1 cellular context compared by ENCODE assay signal in the genomic region with DNA sequence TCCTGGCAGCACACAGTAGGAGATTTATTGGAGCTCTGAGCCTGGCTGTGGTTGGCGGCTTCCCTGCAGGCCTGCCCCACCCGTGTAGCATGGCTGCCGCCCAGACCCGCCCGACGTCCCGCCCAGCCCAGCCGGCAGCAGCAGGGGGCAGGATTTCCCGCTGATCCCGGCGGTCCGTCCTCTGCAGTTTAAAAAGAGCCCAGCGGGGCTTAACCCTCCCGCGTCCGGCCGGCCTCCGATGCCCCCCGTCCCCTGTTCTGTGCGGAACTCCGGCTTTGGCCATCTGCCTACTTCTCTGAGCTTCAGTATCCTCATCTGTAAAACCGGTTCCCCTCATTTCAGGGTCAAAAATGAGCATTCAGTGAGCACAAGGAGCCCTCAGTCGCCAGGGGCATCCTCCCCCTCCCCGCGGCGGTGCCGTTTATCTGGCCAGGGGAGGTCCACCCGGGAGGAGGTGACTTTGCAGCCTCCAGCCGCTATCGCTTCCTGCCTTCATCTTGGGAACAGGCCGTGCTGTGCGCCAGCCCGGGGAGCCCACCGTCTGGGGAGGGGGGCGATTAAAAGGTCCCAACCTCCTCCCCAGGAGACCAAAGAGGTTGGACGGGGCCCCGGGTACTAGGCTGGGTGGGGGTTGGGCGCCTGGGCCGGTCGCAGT.
TF ChIP-seq lines count a peak whose summit lies in the region.

A gene (plus strand): TSS at position 476 of the 655 bp plus-strand sequence. CDS start 1,456 bp downstream, outside the sequence.

TF ChIP-seq in HepG2, 621 proteins besides CTCF, POLR2A, EP300 and RAD21 (continued from another document and continues in another):
- TF ChIP-seq, protein P1, sequence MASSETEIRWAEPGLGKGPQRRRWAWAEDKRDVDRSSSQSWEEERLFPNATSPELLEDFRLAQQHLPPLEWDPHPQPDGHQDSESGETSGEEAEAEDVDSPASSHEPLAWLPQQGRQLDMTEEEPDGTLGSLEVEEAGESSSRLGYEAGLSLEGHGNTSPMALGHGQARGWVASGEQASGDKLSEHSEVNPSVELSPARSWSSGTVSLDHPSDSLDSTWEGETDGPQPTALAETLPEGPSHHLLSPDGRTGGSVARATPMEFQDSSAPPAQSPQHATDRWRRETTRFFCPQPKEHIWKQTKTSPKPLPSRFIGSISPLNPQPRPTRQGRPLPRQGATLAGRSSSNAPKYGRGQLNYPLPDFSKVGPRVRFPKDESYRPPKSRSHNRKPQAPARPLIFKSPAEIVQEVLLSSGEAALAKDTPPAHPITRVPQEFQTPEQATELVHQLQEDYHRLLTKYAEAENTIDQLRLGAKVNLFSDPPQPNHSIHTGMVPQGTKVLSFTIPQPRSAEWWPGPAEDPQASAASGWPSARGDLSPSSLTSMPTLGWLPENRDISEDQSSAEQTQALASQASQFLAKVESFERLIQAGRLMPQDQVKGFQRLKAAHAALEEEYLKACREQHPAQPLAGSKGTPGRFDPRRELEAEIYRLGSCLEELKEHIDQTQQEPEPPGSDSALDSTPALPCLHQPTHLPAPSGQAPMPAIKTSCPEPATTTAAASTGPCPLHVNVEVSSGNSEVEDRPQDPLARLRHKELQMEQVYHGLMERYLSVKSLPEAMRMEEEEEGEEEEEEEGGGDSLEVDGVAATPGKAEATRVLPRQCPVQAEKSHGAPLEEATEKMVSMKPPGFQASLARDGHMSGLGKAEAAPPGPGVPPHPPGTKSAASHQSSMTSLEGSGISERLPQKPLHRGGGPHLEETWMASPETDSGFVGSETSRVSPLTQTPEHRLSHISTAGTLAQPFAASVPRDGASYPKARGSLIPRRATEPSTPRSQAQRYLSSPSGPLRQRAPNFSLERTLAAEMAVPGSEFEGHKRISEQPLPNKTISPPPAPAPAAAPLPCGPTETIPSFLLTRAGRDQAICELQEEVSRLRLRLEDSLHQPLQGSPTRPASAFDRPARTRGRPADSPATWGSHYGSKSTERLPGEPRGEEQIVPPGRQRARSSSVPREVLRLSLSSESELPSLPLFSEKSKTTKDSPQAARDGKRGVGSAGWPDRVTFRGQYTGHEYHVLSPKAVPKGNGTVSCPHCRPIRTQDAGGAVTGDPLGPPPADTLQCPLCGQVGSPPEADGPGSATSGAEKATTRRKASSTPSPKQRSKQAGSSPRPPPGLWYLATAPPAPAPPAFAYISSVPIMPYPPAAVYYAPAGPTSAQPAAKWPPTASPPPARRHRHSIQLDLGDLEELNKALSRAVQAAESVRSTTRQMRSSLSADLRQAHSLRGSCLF (CRISPR knock-in tag; IDR thresholded peaks at IDR 0.05; ENCODE audit: borderline replicate concordance): no peak
- TF ChIP-seq KDM3A (CRISPR knock-in tag; IDR thresholded peaks at IDR 0.05; ENCODE audit: low read depth): 0 out of 2 replicates have a peak, but pooled peaks have one; percentile 24
- no peak for TF ChIP-seq ZNF773 (CRISPR knock-in tag; IDR thresholded peaks at IDR 0.05; ENCODE audit: borderline replicate concordance)
- TF ChIP-seq YEATS2 (CRISPR knock-in tag; IDR thresholded peaks at IDR 0.05; ENCODE audit: borderline replicate concordance): no peak
- peak; percentile 75 for TF ChIP-seq ZBTB7B (CRISPR knock-in tag; IDR thresholded peaks at IDR 0.05)
- 0 out of 2 replicates have a peak, but pooled peaks have one; percentile 29 for TF ChIP-seq ZNF33B (CRISPR knock-in tag; IDR thresholded peaks at IDR 0.05)
- TF ChIP-seq ATAD3A (CRISPR knock-in tag; IDR thresholded peaks at IDR 0.05): no peak
- TF ChIP-seq, protein P2, sequence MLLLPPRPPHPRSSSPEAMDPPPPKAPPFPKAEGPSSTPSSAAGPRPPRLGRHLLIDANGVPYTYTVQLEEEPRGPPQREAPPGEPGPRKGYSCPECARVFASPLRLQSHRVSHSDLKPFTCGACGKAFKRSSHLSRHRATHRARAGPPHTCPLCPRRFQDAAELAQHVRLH (CRISPR knock-in tag; IDR thresholded peaks at IDR 0.05; ENCODE audit: borderline replicate concordance, low read depth): 0 out of 2 replicates have a peak, but pooled peaks have one; percentile 22
- TF ChIP-seq PITX1 (CRISPR knock-in tag; IDR thresholded peaks at IDR 0.05): 0 out of 2 replicates have a peak, but pooled peaks have one; percentile 39
- TF ChIP-seq, protein P3, sequence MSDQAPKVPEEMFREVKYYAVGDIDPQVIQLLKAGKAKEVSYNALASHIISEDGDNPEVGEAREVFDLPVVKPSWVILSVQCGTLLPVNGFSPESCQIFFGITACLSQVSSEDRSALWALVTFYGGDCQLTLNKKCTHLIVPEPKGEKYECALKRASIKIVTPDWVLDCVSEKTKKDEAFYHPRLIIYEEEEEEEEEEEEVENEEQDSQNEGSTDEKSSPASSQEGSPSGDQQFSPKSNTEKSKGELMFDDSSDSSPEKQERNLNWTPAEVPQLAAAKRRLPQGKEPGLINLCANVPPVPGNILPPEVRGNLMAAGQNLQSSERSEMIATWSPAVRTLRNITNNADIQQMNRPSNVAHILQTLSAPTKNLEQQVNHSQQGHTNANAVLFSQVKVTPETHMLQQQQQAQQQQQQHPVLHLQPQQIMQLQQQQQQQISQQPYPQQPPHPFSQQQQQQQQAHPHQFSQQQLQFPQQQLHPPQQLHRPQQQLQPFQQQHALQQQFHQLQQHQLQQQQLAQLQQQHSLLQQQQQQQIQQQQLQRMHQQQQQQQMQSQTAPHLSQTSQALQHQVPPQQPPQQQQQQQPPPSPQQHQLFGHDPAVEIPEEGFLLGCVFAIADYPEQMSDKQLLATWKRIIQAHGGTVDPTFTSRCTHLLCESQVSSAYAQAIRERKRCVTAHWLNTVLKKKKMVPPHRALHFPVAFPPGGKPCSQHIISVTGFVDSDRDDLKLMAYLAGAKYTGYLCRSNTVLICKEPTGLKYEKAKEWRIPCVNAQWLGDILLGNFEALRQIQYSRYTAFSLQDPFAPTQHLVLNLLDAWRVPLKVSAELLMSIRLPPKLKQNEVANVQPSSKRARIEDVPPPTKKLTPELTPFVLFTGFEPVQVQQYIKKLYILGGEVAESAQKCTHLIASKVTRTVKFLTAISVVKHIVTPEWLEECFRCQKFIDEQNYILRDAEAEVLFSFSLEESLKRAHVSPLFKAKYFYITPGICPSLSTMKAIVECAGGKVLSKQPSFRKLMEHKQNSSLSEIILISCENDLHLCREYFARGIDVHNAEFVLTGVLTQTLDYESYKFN (CRISPR knock-in tag; conservative IDR thresholded peaks at IDR 0.05): peak; percentile 28
- TF ChIP-seq, protein P4, sequence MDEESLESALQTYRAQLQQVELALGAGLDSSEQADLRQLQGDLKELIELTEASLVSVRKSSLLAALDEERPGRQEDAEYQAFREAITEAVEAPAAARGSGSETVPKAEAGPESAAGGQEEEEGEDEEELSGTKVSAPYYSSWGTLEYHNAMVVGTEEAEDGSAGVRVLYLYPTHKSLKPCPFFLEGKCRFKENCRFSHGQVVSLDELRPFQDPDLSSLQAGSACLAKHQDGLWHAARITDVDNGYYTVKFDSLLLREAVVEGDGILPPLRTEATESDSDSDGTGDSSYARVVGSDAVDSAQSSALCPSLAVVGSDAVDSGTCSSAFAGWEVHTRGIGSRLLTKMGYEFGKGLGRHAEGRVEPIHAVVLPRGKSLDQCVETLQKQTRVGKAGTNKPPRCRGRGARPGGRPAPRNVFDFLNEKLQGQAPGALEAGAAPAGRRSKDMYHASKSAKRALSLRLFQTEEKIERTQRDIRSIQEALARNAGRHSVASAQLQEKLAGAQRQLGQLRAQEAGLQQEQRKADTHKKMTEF (CRISPR knock-in tag; IDR thresholded peaks at IDR 0.05): peak; percentile 26; the same call in 1 of the 2 replicates
- TF ChIP-seq, protein P5, sequence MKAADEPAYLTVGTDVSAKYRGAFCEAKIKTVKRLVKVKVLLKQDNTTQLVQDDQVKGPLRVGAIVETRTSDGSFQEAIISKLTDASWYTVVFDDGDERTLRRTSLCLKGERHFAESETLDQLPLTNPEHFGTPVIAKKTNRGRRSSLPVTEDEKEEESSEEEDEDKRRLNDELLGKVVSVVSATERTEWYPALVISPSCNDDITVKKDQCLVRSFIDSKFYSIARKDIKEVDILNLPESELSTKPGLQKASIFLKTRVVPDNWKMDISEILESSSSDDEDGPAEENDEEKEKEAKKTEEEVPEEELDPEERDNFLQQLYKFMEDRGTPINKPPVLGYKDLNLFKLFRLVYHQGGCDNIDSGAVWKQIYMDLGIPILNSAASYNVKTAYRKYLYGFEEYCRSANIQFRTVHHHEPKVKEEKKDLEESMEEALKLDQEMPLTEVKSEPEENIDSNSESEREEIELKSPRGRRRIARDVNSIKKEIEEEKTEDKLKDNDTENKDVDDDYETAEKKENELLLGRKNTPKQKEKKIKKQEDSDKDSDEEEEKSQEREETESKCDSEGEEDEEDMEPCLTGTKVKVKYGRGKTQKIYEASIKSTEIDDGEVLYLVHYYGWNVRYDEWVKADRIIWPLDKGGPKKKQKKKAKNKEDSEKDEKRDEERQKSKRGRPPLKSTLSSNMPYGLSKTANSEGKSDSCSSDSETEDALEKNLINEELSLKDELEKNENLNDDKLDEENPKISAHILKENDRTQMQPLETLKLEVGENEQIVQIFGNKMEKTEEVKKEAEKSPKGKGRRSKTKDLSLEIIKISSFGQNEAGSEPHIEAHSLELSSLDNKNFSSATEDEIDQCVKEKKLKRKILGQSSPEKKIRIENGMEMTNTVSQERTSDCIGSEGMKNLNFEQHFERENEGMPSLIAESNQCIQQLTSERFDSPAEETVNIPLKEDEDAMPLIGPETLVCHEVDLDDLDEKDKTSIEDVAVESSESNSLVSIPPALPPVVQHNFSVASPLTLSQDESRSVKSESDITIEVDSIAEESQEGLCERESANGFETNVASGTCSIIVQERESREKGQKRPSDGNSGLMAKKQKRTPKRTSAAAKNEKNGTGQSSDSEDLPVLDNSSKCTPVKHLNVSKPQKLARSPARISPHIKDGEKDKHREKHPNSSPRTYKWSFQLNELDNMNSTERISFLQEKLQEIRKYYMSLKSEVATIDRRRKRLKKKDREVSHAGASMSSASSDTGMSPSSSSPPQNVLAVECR (CRISPR knock-in tag; IDR thresholded peaks at IDR 0.05; ENCODE audit: borderline replicate concordance): peak; percentile 63
- TF ChIP-seq, protein P6, sequence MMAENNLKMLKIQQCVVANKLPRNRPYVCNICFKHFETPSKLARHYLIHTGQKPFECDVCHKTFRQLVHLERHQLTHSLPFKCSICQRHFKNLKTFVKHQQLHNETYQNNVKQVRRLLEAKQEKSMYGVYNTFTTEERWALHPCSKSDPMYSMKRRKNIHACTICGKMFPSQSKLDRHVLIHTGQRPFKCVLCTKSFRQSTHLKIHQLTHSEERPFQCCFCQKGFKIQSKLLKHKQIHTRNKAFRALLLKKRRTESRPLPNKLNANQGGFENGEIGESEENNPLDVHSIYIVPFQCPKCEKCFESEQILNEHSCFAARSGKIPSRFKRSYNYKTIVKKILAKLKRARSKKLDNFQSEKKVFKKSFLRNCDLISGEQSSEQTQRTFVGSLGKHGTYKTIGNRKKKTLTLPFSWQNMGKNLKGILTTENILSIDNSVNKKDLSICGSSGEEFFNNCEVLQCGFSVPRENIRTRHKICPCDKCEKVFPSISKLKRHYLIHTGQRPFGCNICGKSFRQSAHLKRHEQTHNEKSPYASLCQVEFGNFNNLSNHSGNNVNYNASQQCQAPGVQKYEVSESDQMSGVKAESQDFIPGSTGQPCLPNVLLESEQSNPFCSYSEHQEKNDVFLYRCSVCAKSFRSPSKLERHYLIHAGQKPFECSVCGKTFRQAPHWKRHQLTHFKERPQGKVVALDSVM (CRISPR knock-in tag; IDR thresholded peaks at IDR 0.05): peak; percentile 84
- TF ChIP-seq NONO (IDR thresholded peaks at IDR 0.05): no peak
- TF ChIP-seq NONO (CRISPR knock-in tag; conservative IDR thresholded peaks at IDR 0.05): 0 out of 2 replicates have a peak, but pooled peaks have one; percentile 22
- peak; percentile 45 for TF ChIP-seq IKZF4 (CRISPR knock-in tag; IDR thresholded peaks at IDR 0.05; ENCODE audit: borderline replicate concordance, low read depth, not compliant biosample characterization)
- TF ChIP-seq TMF1 (CRISPR knock-in tag; IDR thresholded peaks at IDR 0.05; ENCODE audit: low read depth): peak; percentile 24; the same call in 1 of the 2 replicates
- 0 out of 2 replicates have a peak, but pooled peaks have one; percentile 15 for TF ChIP-seq ZNF121 (CRISPR knock-in tag; IDR thresholded peaks at IDR 0.05)
- no peak for TF ChIP-seq KLF6 (CRISPR knock-in tag; IDR thresholded peaks at IDR 0.05)
- TF ChIP-seq, protein P7, sequence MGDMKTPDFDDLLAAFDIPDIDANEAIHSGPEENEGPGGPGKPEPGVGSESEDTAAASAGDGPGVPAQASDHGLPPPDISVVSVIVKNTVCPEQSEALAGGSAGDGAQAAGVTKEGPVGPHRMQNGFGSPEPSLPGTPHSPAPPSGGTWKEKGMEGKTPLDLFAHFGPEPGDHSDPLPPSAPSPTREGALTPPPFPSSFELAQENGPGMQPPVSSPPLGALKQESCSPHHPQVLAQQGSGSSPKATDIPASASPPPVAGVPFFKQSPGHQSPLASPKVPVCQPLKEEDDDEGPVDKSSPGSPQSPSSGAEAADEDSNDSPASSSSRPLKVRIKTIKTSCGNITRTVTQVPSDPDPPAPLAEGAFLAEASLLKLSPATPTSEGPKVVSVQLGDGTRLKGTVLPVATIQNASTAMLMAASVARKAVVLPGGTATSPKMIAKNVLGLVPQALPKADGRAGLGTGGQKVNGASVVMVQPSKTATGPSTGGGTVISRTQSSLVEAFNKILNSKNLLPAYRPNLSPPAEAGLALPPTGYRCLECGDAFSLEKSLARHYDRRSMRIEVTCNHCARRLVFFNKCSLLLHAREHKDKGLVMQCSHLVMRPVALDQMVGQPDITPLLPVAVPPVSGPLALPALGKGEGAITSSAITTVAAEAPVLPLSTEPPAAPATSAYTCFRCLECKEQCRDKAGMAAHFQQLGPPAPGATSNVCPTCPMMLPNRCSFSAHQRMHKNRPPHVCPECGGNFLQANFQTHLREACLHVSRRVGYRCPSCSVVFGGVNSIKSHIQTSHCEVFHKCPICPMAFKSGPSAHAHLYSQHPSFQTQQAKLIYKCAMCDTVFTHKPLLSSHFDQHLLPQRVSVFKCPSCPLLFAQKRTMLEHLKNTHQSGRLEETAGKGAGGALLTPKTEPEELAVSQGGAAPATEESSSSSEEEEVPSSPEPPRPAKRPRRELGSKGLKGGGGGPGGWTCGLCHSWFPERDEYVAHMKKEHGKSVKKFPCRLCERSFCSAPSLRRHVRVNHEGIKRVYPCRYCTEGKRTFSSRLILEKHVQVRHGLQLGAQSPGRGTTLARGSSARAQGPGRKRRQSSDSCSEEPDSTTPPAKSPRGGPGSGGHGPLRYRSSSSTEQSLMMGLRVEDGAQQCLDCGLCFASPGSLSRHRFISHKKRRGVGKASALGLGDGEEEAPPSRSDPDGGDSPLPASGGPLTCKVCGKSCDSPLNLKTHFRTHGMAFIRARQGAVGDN (CRISPR knock-in tag; IDR thresholded peaks at IDR 0.05): peak; percentile 71
- peak; percentile 58; the same call in 1 of the 2 replicates for TF ChIP-seq MEF2D (CRISPR knock-in tag; IDR thresholded peaks at IDR 0.05)
- peak; percentile 41 for TF ChIP-seq MED8 (CRISPR knock-in tag; IDR thresholded peaks at IDR 0.05; ENCODE audit: insufficient replicate concordance)
- TF ChIP-seq TOE1 (CRISPR knock-in tag; IDR thresholded peaks at IDR 0.05): no peak
- TF ChIP-seq ZNF367 (CRISPR knock-in tag; IDR thresholded peaks at IDR 0.05; ENCODE audit: borderline replicate concordance): no peak
- TF ChIP-seq BORCS8-MEF2B (CRISPR knock-in tag; IDR thresholded peaks at IDR 0.05): peak; percentile 31; the same call in 1 of the 2 replicates
- TF ChIP-seq ZNF839 (CRISPR knock-in tag; IDR thresholded peaks at IDR 0.05; ENCODE audit: borderline replicate concordance): no peak
- TF ChIP-seq, protein P8, sequence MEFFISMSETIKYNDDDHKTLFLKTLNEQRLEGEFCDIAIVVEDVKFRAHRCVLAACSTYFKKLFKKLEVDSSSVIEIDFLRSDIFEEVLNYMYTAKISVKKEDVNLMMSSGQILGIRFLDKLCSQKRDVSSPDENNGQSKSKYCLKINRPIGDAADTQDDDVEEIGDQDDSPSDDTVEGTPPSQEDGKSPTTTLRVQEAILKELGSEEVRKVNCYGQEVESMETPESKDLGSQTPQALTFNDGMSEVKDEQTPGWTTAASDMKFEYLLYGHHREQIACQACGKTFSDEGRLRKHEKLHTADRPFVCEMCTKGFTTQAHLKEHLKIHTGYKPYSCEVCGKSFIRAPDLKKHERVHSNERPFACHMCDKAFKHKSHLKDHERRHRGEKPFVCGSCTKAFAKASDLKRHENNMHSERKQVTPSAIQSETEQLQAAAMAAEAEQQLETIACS (CRISPR knock-in tag; IDR thresholded peaks at IDR 0.05): 0 out of 2 replicates have a peak, but pooled peaks have one; percentile 50
- TF ChIP-seq ARNT (IDR thresholded peaks at IDR 0.05): no peak
